ENCODE assay signal across 1 cellular context in genomic region chr2:130150181-130151144, GRCh38.
TF ChIP-seq lines count a peak whose summit lies in the region.

No MANE protein-coding gene starts in this region.

TF ChIP-seq in GM23338, 12 proteins besides CTCF, POLR2A, EP300 and RAD21:
- no peak for TF ChIP-seq CREB1 (CRISPR knock-in tag; IDR thresholded peaks at IDR 0.05; ENCODE audit: low read depth)
- TF ChIP-seq ZNF114 (CRISPR knock-in tag; IDR thresholded peaks at IDR 0.05), result no peak
- no peak for TF ChIP-seq ETS1 (IDR thresholded peaks at IDR 0.05)
- no peak for TF ChIP-seq ZNF462 (CRISPR knock-in tag; IDR thresholded peaks at IDR 0.05)
- TF ChIP-seq ZNF331 (CRISPR knock-in tag; IDR thresholded peaks at IDR 0.05; ENCODE audit: low read depth), result no peak
- TF ChIP-seq NANOG (IDR thresholded peaks at IDR 0.05; ENCODE audit: borderline replicate concordance), result no peak
- no peak for TF ChIP-seq EZH2 (IDR thresholded peaks at IDR 0.05; ENCODE audit: low read depth, unreplicated experiment)
- TF ChIP-seq JUNB (IDR thresholded peaks at IDR 0.05; ENCODE audit: unreplicated experiment), result no peak
- TF ChIP-seq EZH2phosphoT487 (IDR thresholded peaks at IDR 0.05; ENCODE audit: unreplicated experiment), result no peak
- no peak for TF ChIP-seq POLR2AphosphoS5 (IDR thresholded peaks at IDR 0.05; ENCODE audit: low read depth)
- no peak for TF ChIP-seq REST (IDR thresholded peaks at IDR 0.05; ENCODE audit: unreplicated experiment)
- TF ChIP-seq STAT1 (IDR thresholded peaks at IDR 0.05; ENCODE audit: unreplicated experiment), result no peak
TF ChIP-seq in GM23338: peak in this region for 0.
